Comparison of ENCODE assay signal across 14 cellular contexts in the genomic region with DNA sequence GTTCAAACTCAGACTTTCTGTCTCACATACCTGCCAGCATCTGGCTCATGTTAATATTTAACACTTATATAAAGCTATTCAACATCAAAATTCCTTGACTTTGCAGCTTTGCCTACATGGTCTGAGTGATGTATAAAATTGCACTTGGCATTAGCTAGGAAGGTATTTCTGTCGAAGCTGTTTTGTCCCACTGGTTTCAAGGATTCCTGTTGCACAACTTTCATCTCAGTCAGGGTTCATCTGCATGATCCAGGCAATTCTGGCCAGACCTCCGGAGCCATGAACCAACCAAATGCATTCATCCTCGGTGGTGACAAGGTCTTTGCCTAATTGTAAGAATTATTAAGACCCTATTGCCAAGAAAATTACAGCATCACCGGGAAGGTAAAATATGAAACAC.
"Had no signal": no experiment of that assay in that cellular context is flagged by ENCODE, and none has a peak within 500 bp of the region (broad histone marks: within the 10 kb centered on the region; RNA-seq: fewer than 3 reads in every experiment).

No MANE protein-coding gene starts in this region.

- H3K9me3 ChIP-seq: esophagus muscularis mucosa, gastroesophageal sphincter, testis had no signal

- ATAC-seq: gastroesophageal sphincter; naive thymus-derived CD4-positive, alpha-beta T cell; right cardiac atrium; stimulated activated memory B cell treated with anti-CD40 and anti-IgM and Interleukin-4, amounts not matched to agents 10 μg/mL and 1 μg/mL and 100 μg/mL, for 72 hours had no signal

- H3K36me3 ChIP-seq: esophagus muscularis mucosa, gastroesophageal sphincter had no signal

- H3K27me3 ChIP-seq: esophagus muscularis mucosa, gastroesophageal sphincter, testis had no signal

- DNase-seq: effector memory CD4-positive, alpha-beta T cell; foreskin fibroblast; kidney; naive thymus-derived CD4-positive, alpha-beta T cell; nephron progenitor cell; right cardiac atrium; stimulated activated CD4-positive, alpha-beta T cell treated with anti-CD3 and anti-CD28 coated beads, Interleukin-1b, Interleukin-23, amount 100 ng/mL, for 48 hours; stimulated activated CD4-positive, alpha-beta T cell treated with anti-CD3 and anti-CD28 coated beads, Interleukin-4, amount 100 ng/mL, for 24 hours; testis; trophoblast cell had no signal

- H3K4me3 ChIP-seq: esophagus muscularis mucosa, gastroesophageal sphincter, testis had no signal

- FAIRE-seq: endometrium, kidney had no signal

- H3K27ac ChIP-seq: esophagus muscularis mucosa, gastroesophageal sphincter, testis had no signal
